Comparison of ENCODE assay signal across 11 cellular contexts in genomic region chr2:9692392-9693137, GRCh38.
A peak's percentile ranks its signal among the peaks of the same experiment; 100 is the strongest.
DNase-seq lines count a peak whose midpoint lies in the region; ATAC-seq and TF ChIP-seq lines count a peak whose summit lies in the region.
"Had no signal": no experiment of that assay in that cellular context is flagged by ENCODE, and none has a peak within 500 bp of the region (broad histone marks: within the 10 kb centered on the region; RNA-seq: fewer than 3 reads in every experiment).

No MANE protein-coding gene starts in this region.

- peak; percentile 68 for ATAC-seq in T-helper 17 cell
- ATAC-seq in HG03097 (IDR thresholded peaks at IDR 0.05; ENCODE audit: low FRiP score, unreplicated experiment), result no peak
- ATAC-seq: right lobe of liver had no signal

- in situ Hi-C loops in transverse colon (cut with MboI; ENCODE audit: low pct_ligation_motif_present in 1 of 4, low pct_unique_long_range_greater_than_20kb in 1 of 4, low sequenced_read_pairs in 3 of 4), result no loop called here

- DNase-seq in activated T-cell treated with anti-CD3 and anti-CD28 coated beads, Interleukin-2, amount 50 U/mL, for 24 hours, result no peak
- DNase-seq in activated T-cell treated with anti-CD3 and anti-CD28 coated beads for 4 hours (no peak), T-helper 17 cell (no peak), right atrium auricular region (ENCODE audit: low spot score) (no peak), transverse colon (peak; percentile 33), NCI-H1694 treated with DMSO at 0.1 percent for 48 hours (lab: John Stamatoyannopoulos, UW) (no peak)
- DNase-seq in stimulated activated CD4-positive, alpha-beta T cell treated with anti-CD3 and anti-CD28 coated beads, Interleukin-4, amount 100 ng/mL, for 1 hour, result no peak
- DNase-seq: KBM-7, right lobe of liver, SHP77 treated with DMSO at 0.1 percent for 48 hours had no signal

- no peak overlapping the region for H3K4me3 ChIP-seq in right atrium auricular region
- H3K4me3 ChIP-seq in transverse colon, result no peak overlapping the region
- H3K4me3 ChIP-seq: right lobe of liver had no signal

- 52 to 87% methylated on average over 3 to 21 of the region's 21 CpGs for WGBS in transverse colon (ENCODE audit: low coverage in 1 of 2), 2 donors

- peak overlapping the region; percentile 68 to 72 for H3K27ac ChIP-seq in right atrium auricular region
- peak overlapping the region in 3 of 4 donors; percentile 31 to 44 (median 44) for H3K27ac ChIP-seq in transverse colon
- H3K27ac ChIP-seq: right lobe of liver had no signal

- intact Hi-C loops in transverse colon (cut with DNase I; ENCODE audit: low total_unique reads), result no loop called here

- no peaks in the 10 kb centered on the region for H3K9me3 ChIP-seq in T-helper 17 cell (ENCODE audit: control insufficient read depth, low read length, poor library complexity, severe bottlenecking)
- no peaks in the 10 kb centered on the region for H3K9me3 ChIP-seq in right atrium auricular region
- H3K9me3 ChIP-seq in transverse colon, result no peaks in the 10 kb centered on the region
- H3K9me3 ChIP-seq: right lobe of liver had no signal

- no peak overlapping the region for H3K4me3 Mint-ChIP-seq in activated T-cell treated with anti-CD3 and anti-CD28 coated beads, Interleukin-2, amount 50 U/mL, for 24 hours
- peak overlapping the region; percentile 25 for H3K4me3 Mint-ChIP-seq in T-helper 17 cell

- H3K27me3 Mint-ChIP-seq in activated T-cell treated with anti-CD3 and anti-CD28 coated beads, Interleukin-2, amount 50 U/mL, for 24 hours, result no peaks in the 10 kb centered on the region
- no peaks in the 10 kb centered on the region for H3K27me3 Mint-ChIP-seq in T-helper 17 cell

- TF ChIP-seq POLR2A in transverse colon (IDR thresholded peaks at IDR 0.05), result no peak

- TF ChIP-seq CTCF in right atrium auricular region (IDR thresholded peaks at IDR 0.05), result no peak
- no peak for TF ChIP-seq CTCF in transverse colon (IDR thresholded peaks at IDR 0.05)

- H3K27me3 ChIP-seq in right atrium auricular region (no peaks in the 10 kb centered on the region), transverse colon (no peaks in the 10 kb centered on the region)
- H3K27me3 ChIP-seq: right lobe of liver had no signal

- H3K4me1 ChIP-seq in right atrium auricular region (peaks cover 0 to 17% of the 10 kb centered on the region in 2 donors), transverse colon (peaks cover 0 to 10% (median 7%) of the 10 kb centered on the region in 4 donors)

- H3K27ac Mint-ChIP-seq in activated T-cell treated with anti-CD3 and anti-CD28 coated beads, Interleukin-2, amount 50 U/mL, for 24 hours, result peak overlapping the region; percentile 57
- peak overlapping the region; percentile 91 for H3K27ac Mint-ChIP-seq in T-helper 17 cell

- H3K36me3 Mint-ChIP-seq in activated T-cell treated with anti-CD3 and anti-CD28 coated beads, Interleukin-2, amount 50 U/mL, for 24 hours (ENCODE audit: low read depth), result no peaks in the 10 kb centered on the region
- no peaks in the 10 kb centered on the region for H3K36me3 Mint-ChIP-seq in T-helper 17 cell (ENCODE audit: low read depth)

- H3K9me3 Mint-ChIP-seq in activated T-cell treated with anti-CD3 and anti-CD28 coated beads, Interleukin-2, amount 50 U/mL, for 24 hours, result no peaks in the 10 kb centered on the region

- H3K36me3 ChIP-seq in right atrium auricular region (no peaks in the 10 kb centered on the region), transverse colon (no peaks in the 10 kb centered on the region)
- H3K36me3 ChIP-seq: right lobe of liver had no signal

- H3K4me1 Mint-ChIP-seq in activated T-cell treated with anti-CD3 and anti-CD28 coated beads, Interleukin-2, amount 50 U/mL, for 24 hours (ENCODE audit: low read depth), result peaks cover 20% of the 10 kb centered on the region
- H3K4me1 Mint-ChIP-seq in T-helper 17 cell, result peaks cover 6% of the 10 kb centered on the region

- no peak for TF ChIP-seq EP300 in transverse colon (IDR thresholded peaks at IDR 0.05; ENCODE audit: low read depth)
